ENCODE assay signal across 1 cellular context in genomic region chr18:49082714-49083688, GRCh38.
TF ChIP-seq lines count a peak whose summit lies in the region.

No MANE protein-coding gene starts in this region.

TF ChIP-seq in K562, 482 proteins besides CTCF, POLR2A, EP300 and RAD21:
- TF ChIP-seq CBFA2T3 (IDR thresholded peaks at IDR 0.05) = peak; percentile 56
- TF ChIP-seq FOXO4 (CRISPR knock-in tag; IDR thresholded peaks at IDR 0.05) = no peak
- TF ChIP-seq GATAD2B (IDR thresholded peaks at IDR 0.05; ENCODE audit: borderline replicate concordance) = no peak
- no peak for TF ChIP-seq COPS2 (conservative IDR thresholded peaks at IDR 0.05)
- TF ChIP-seq REST (CRISPR knock-in tag; IDR thresholded peaks at IDR 0.05; ENCODE audit: low read depth) = no peak
- no peak for TF ChIP-seq TAF7 (tag; IDR thresholded peaks at IDR 0.05)
- TF ChIP-seq ZNF764 (CRISPR knock-in tag; IDR thresholded peaks at IDR 0.05; ENCODE audit: low read depth) = no peak
- TF ChIP-seq ZNF224 (CRISPR knock-in tag; IDR thresholded peaks at IDR 0.05) = no peak
- TF ChIP-seq ATF1 (CRISPR knock-in tag; IDR thresholded peaks at IDR 0.05) = no peak
- no peak for TF ChIP-seq ATF1 (tag; IDR thresholded peaks at IDR 0.05)
- TF ChIP-seq CBFA2T2 (conservative IDR thresholded peaks at IDR 0.05) = peak; percentile 16; the same call in 1 of the 2 replicates
